Comparison of ENCODE assay signal across 25 cellular contexts in the genomic region with DNA sequence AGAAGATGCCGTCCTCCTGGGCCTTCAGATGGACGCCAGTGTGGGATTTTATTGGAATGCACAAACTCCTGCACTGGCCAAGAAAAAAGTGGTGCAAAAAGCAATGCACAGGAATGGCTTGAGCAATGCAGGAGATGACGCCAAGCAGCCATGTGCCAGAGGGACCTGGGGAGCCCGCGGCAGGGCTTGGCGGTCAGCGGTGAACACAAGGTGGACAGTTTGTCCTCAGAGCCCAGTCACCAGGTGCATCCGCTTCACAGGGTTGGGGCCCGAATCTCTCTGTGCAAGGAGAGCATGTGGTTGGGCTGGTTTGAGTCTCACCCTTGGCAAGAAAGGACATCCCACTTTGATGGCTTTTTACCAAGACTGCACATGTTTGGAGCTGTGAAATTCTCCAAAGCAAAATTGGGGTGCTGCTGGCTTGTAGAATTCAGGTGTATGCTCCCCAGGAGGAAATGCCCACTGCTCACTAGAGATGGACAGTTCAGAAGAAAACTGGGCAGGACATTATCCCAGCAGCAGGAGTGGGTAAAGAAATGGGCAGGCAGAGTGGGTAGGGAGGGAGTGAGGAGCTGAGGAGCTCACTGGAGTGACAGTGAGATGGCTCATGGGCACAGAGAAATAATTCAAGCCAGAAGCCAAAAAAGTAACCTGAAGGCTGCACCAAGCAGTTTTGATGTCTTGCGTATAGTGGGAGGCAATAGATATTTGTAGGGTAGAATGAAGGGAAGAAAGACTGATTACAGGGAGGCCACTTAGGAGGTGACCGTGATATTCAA.
"Had no signal": no experiment of that assay in that cellular context is flagged by ENCODE, and none has a peak within 500 bp of the region (broad histone marks: within the 10 kb centered on the region; RNA-seq: fewer than 3 reads in every experiment).

No MANE protein-coding gene starts in this region.

- H3K27me3 ChIP-seq: ascending aorta had no signal

- H3K4me1 ChIP-seq: ascending aorta had no signal

- H3K27ac ChIP-seq: ascending aorta, WERI-Rb-1 had no signal

- H3K36me3 ChIP-seq: ascending aorta, WERI-Rb-1 had no signal

- H3K4me3 ChIP-seq: ascending aorta had no signal

- DNase-seq: activated CD4-positive, alpha-beta memory T cell treated with anti-CD3 and anti-CD28 coated beads, Interleukin-2, amount 10 ng/mL, durations not matched to agents 7 days and 5 days; activated CD4-positive, alpha-beta T cell treated with anti-CD3 and anti-CD28 coated beads for 1 hour; activated CD4-positive, alpha-beta T cell treated with anti-CD3 and anti-CD28 coated beads for 36 hours; activated CD4-positive, alpha-beta T cell treated with anti-CD3 and anti-CD28 coated beads for 48 hours; activated CD4-positive, alpha-beta T cell treated with anti-CD3 and anti-CD28 coated beads, Interleukin-2, amount 10 ng/mL, durations not matched to agents 7 days and 5 days; activated CD4-positive, alpha-beta T cell treated with anti-CD3 and anti-CD28 coated beads, Interleukin-2, amount 50 U/mL, for 48 hours; activated CD4-positive, CD25-positive, alpha-beta regulatory T cell; activated CD8-positive, alpha-beta memory T cell treated with anti-CD3 and anti-CD28 coated beads for 24 hours; activated CD8-positive, alpha-beta memory T cell treated with anti-CD3 and anti-CD28 coated beads, Interleukin-2, amount 10 ng/mL, durations not matched to agents 7 days and 5 days; activated CD8-positive, alpha-beta memory T cell treated with anti-CD3 and anti-CD28 coated beads, Interleukin-2, amount 50 U/mL, for 48 hours; activated CD8-positive, alpha-beta T cell treated with anti-CD3 and anti-CD28 coated beads, Interleukin-2, amount 10 ng/mL, durations not matched to agents 7 days and 5 days; activated effector memory CD4-positive, alpha-beta T cell treated with Interleukin-2 at 50 U/mL for 16 hours; activated gamma-delta T cell; activated naive CD4-positive, alpha-beta T cell treated with anti-CD3 and anti-CD28 coated beads, Interleukin-2, amount 10 ng/mL, durations not matched to agents 7 days and 5 days; activated naive CD4-positive, alpha-beta T cell treated with Interleukin-2 at 50 U/mL for 16 hours; activated naive CD8-positive, alpha-beta T cell treated with anti-CD3 and anti-CD28 coated beads, Interleukin-2, amount 10 ng/mL, durations not matched to agents 7 days and 5 days; activated naive CD8-positive, alpha-beta T cell treated with anti-CD3 and anti-CD28 coated beads, Interleukin-2, amount 50 U/mL, for 24 hours; activated T-cell treated with anti-CD3 and anti-CD28 coated beads, Interleukin-2, amount 50 U/mL, for 24 hours; activated T-cell treated with anti-CD3 and anti-CD28 coated beads, Interleukin-2, amount 50 U/mL, for 48 hours; amygdala; T-helper 1 cell; T-helper 2 cell; T-helper 9 cell; WERI-Rb-1 had no signal

- H3K9me3 ChIP-seq: ascending aorta had no signal
